Comparison of ENCODE assay signal across 8 cellular contexts in genomic region chr1:119582801-119583200, GRCh38.
DNase-seq lines count a peak whose midpoint lies in the region; ATAC-seq, FAIRE-seq and TF ChIP-seq lines count a peak whose summit lies in the region.

No MANE protein-coding gene starts in this region.

- H3K27ac Mint-ChIP-seq in activated CD8-positive, alpha-beta T cell treated with anti-CD3 and anti-CD28 coated beads for 36 hours, result no peak overlapping the region

- ATAC-seq in activated CD8-positive, alpha-beta T cell treated with anti-CD3 and anti-CD28 coated beads for 36 hours, result peak; percentile 58
- ATAC-seq in heart right ventricle, result peak; percentile 76 to 88 (median 83)
- no peak for ATAC-seq in HG02884 (IDR thresholded peaks at IDR 0.05; ENCODE audit: unreplicated experiment)

- 4 to 19% methylated on average over 1 of the region's 1 CpG for WGBS in heart right ventricle, 2 donors

- H3K9me3 Mint-ChIP-seq in activated CD8-positive, alpha-beta T cell treated with anti-CD3 and anti-CD28 coated beads for 36 hours, result no peaks in the 10 kb centered on the region

- no peak overlapping the region for H3K4me3 Mint-ChIP-seq in activated CD8-positive, alpha-beta T cell treated with anti-CD3 and anti-CD28 coated beads for 36 hours

- no peak overlapping the region for H3K27ac ChIP-seq in heart right ventricle

- no peak for TF ChIP-seq POLR2A in H54 (IDR thresholded peaks at IDR 0.05; ENCODE audit: low read depth, low read length)
- TF ChIP-seq POLR2A in GM12892 (IDR thresholded peaks at IDR 0.05; ENCODE audit: low read depth, low read length), result no peak

- POLR2A ChIA-PET in activated CD8-positive, alpha-beta T cell treated with anti-CD3 and anti-CD28 coated beads for 36 hours (lab: Charles Lee), result no interaction called here

- DNase-seq in Caki2 (ENCODE audit: low read depth), result peak; percentile 4
- peak; percentile 21 for DNase-seq in H54 (ENCODE audit: insufficient read length, low spot score)
- DNase-seq in NCI-H2227 treated with DMSO at 0.1 percent for 48 hours (lab: John Stamatoyannopoulos, UW), result peak; percentile 63
- DNase-seq in activated CD8-positive, alpha-beta T cell treated with anti-CD3 and anti-CD28 coated beads for 36 hours, result peak; percentile 38
- peak; percentile 27 to 43 for DNase-seq in heart right ventricle
- peak; percentile 13 for DNase-seq in retinal pigment epithelial cell (ENCODE audit: low read depth)
- no peak for DNase-seq in GM12892 (ENCODE audit: insufficient read length)

- no peak for TF ChIP-seq CTCF in activated CD8-positive, alpha-beta T cell treated with anti-CD3 and anti-CD28 coated beads for 36 hours (IDR thresholded peaks at IDR 0.05)
- TF ChIP-seq CTCF in heart right ventricle (IDR thresholded peaks at IDR 0.05) (peak in 8 of 9 donors; percentile 19 to 62 (median 56)), retinal pigment epithelial cell (conservative IDR thresholded peaks at IDR 0.05; ENCODE audit: low read depth, low read length) (peak; percentile 72)

- intact Hi-C loops in activated CD8-positive, alpha-beta T cell treated with anti-CD3 and anti-CD28 coated beads for 36 hours (cut with micrococcal nuclease), result no loop called here
- intact Hi-C loops in heart right ventricle (cut with DNase I), result no loop called here

- H3K4me1 ChIP-seq in heart right ventricle, result no peaks in the 10 kb centered on the region

- in situ Hi-C loops in Caki2 (cut with HindIII; ENCODE audit: low pct_unique_long_range_greater_than_20kb, low sequenced_read_pairs), result no loop called here

- no peaks in the 10 kb centered on the region for H3K27me3 Mint-ChIP-seq in activated CD8-positive, alpha-beta T cell treated with anti-CD3 and anti-CD28 coated beads for 36 hours

- no peaks in the 10 kb centered on the region for H3K36me3 Mint-ChIP-seq in activated CD8-positive, alpha-beta T cell treated with anti-CD3 and anti-CD28 coated beads for 36 hours (ENCODE audit: low read depth)

- H3K4me1 Mint-ChIP-seq in activated CD8-positive, alpha-beta T cell treated with anti-CD3 and anti-CD28 coated beads for 36 hours (ENCODE audit: low read depth), result no peaks in the 10 kb centered on the region

- H3K9me3 ChIP-seq in heart right ventricle, result peaks cover 0 to 15% (median 0%) of the 10 kb centered on the region in 11 donors

- no peak overlapping the region for H3K4me3 ChIP-seq in heart right ventricle
- H3K4me3 ChIP-seq in retinal pigment epithelial cell (ENCODE audit: low read length), result no peak overlapping the region

- no peaks in the 10 kb centered on the region for H3K27me3 ChIP-seq in heart right ventricle

- CTCF ChIA-PET in activated CD8-positive, alpha-beta T cell treated with anti-CD3 and anti-CD28 coated beads for 36 hours (lab: Charles Lee), result interaction anchor here (1.4 kb wide), 1 partner anchor 13 kb away, joined by 4 read pairs; no protein-coding TSS in a partner anchor

- no peaks in the 10 kb centered on the region for H3K36me3 ChIP-seq in heart right ventricle

- FAIRE-seq in H54 (lab: Jason Lieb, UNC) (peak; percentile 57), GM12892 (lab: Jason Lieb, UNC) (no peak)
